15 cellular contexts compared by ENCODE assay signal in genomic region chr12:54014315-54015209, GRCh38. TPM values are rescaled to one million over a fixed set of nuclear protein-coding genes. Genes with fewer than 3 reads are reported as not detected.
DNase-seq lines count a peak whose midpoint lies in the region; ATAC-seq, FAIRE-seq and TF ChIP-seq lines count a peak whose summit lies in the region.
"Had no signal": no experiment of that assay in that cellular context is flagged by ENCODE, and none has a peak within 500 bp of the region (broad histone marks: within the 10 kb centered on the region; RNA-seq: fewer than 3 reads in every experiment).

No MANE protein-coding gene starts in this region.

- H3K4me3 ChIP-seq in AG10803 (ENCODE audit: low read length) (peak overlapping the region; percentile 98), H1 (ENCODE audit: extremely low read depth in 1 of 4, insufficient read depth in 2 of 4, low read depth in 3 of 4, low read length in 4 of 4) (no peak overlapping the region), neural cell (ENCODE audit: low read length) (no peak overlapping the region)
- H3K4me3 ChIP-seq: prostate gland had no signal

- peak overlapping the region in 1 of 4 donors; percentile 76 for H3K4me3 Mint-ChIP-seq in IgD-negative memory B cell
- H3K4me3 Mint-ChIP-seq: activated T-cell treated with anti-CD3 and anti-CD28 coated beads, Interleukin-2, amount 50 U/mL, for 24 hours had no signal

- H4K20me1 ChIP-seq in H1 (replicated peaks in 1 of 2; ENCODE audit: control insufficient read depth in 1 of 2, insufficient read depth in 2 of 2, low read length in 2 of 2) (peaks cover 4 to 39% of the 10 kb centered on the region in 2 experiments), neural cell (ENCODE audit: insufficient read depth) (no peaks in the 10 kb centered on the region)

- H3K4me2 ChIP-seq in H1 (ENCODE audit: insufficient read depth in 1 of 2, low read depth in 2 of 2, low read length in 2 of 2): no peak overlapping the region
- no peak overlapping the region for H3K4me2 ChIP-seq in neural cell (ENCODE audit: low read length)

- H2AFZ ChIP-seq in H1 (ENCODE audit: low read length) (no peak overlapping the region), neural cell (ENCODE audit: low read depth, low read length) (no peak overlapping the region)

- no peak overlapping the region for H3K23ac ChIP-seq in H1 (ENCODE audit: insufficient read length)

- WGBS in H1 (ENCODE audit: extremely low coverage in 1 of 2, insufficient coverage in 1 of 2, insufficient read length in 1 of 2, insufficient replicate concordance in 2 of 2, low coverage in 1 of 2, low lambda C conversion rate in 2 of 2, missing lambda C conversion rate in 1 of 2), 2 experiments: 11% methylated on average over 38 of the region's 41 CpGs; no CpG with 5 or more reads in 1 of the 2 experiments

- H3K9me2 ChIP-seq in neural cell (ENCODE audit: insufficient read depth, low read length): no peaks in the 10 kb centered on the region

- POLR2A ChIA-PET in H1 (lab: Charles Lee; ENCODE audit: partially characterized antibody): interaction anchor here (0.5 to 1.2 kb wide), 2 partner anchors 36 to 44 kb away, joined by 3 read pairs; no protein-coding TSS in a partner anchor

- H3K79me2 ChIP-seq in H1 (ENCODE audit: control insufficient read depth in 1 of 2, insufficient read depth in 2 of 2, low read length in 2 of 2) (no peaks in the 10 kb centered on the region), neural cell (replicated peaks; ENCODE audit: insufficient read depth, low read length) (no peaks in the 10 kb centered on the region)

- no peak overlapping the region for H2BK15ac ChIP-seq in H1 (ENCODE audit: low read length)

- H3K27me3 Mint-ChIP-seq in IgD-negative memory B cell: peaks cover 53% of the 10 kb centered on the region

- H3K56ac ChIP-seq in H1 (replicated peaks; ENCODE audit: insufficient read length, low read depth, low read length): no peak overlapping the region

- no peak for TF ChIP-seq POLR2A in H1 (IDR thresholded peaks at IDR 0.05; ENCODE audit: control extremely low read depth in 1 of 2, low read depth in 2 of 2, low read length in 2 of 2)

- no peak overlapping the region; the same call in 1 of the 2 replicates for H3K18ac ChIP-seq in H1 (ENCODE audit: extremely low read depth, low read length)

- CTCF ChIA-PET in H1 (lab: Charles Lee; ENCODE audit: partially characterized antibody): interaction anchor here (0.8 to 3.8 kb wide), 9 partner anchors 10 to 199 kb away, joined by 3 to 50 read pairs (median 6); partner anchors contain the start of gene HOXC9

- ATAC-seq in HG02623 (IDR thresholded peaks at IDR 0.05; ENCODE audit: unreplicated experiment): no peak

- peaks cover 5 to 33% (median 13%) of the 10 kb centered on the region in 3 donors for H3K4me1 Mint-ChIP-seq in IgD-negative memory B cell

- no peak overlapping the region for H3K4ac ChIP-seq in H1 (replicated peaks; ENCODE audit: insufficient read length, low read depth, low read length)

- H3K14ac ChIP-seq in H1 (ENCODE audit: insufficient read length): no peak overlapping the region

- peaks cover 1% of the 10 kb centered on the region for H3K36me3 Mint-ChIP-seq in IgD-negative memory B cell

- no peak for TF ChIP-seq RAD21 in H1 (IDR thresholded peaks at IDR 0.05 in 1 of 2, conservative IDR thresholded peaks at IDR 0.05 in 1 of 2; ENCODE audit: low read depth in 2 of 2, low read length in 2 of 2)
- no peak for TF ChIP-seq RAD21 in neural cell (conservative IDR thresholded peaks at IDR 0.05)

- no peak overlapping the region for H2BK5ac ChIP-seq in H1 (ENCODE audit: low read depth, low read length)

- peak overlapping the region; percentile 76 to 96 (median 93) for H3K27ac Mint-ChIP-seq in IgD-negative memory B cell
- H3K27ac Mint-ChIP-seq: activated T-cell treated with anti-CD3 and anti-CD28 coated beads, Interleukin-2, amount 50 U/mL, for 24 hours; CD14-positive monocyte had no signal

- H2BK12ac ChIP-seq in H1 (ENCODE audit: low read depth, low read length): no peak overlapping the region

- H3K27me3 ChIP-seq in H1 (replicated peaks in 1 of 4; ENCODE audit: control insufficient read depth in 3 of 4, extremely low read depth in 1 of 4, insufficient read depth in 3 of 4, low read length in 3 of 4): peaks cover 92 to 100% (median 99%) of the 10 kb centered on the region in 4 experiments
- peaks cover 98% of the 10 kb centered on the region for H3K27me3 ChIP-seq in neural cell (ENCODE audit: insufficient read depth, low read depth, low read length)

- peaks cover 0 to 12% (median 3%) of the 10 kb centered on the region in 4 experiments; a peak in 5 of 7 replicates for H3K4me1 ChIP-seq in H1 (replicated peaks in 1 of 4; ENCODE audit: control insufficient read depth in 3 of 4, insufficient read depth in 4 of 4, low read length in 3 of 4)
- H3K4me1 ChIP-seq: prostate gland had no signal

- H3K23me2 ChIP-seq in H1 (ENCODE audit: low read depth, low read length): peaks cover 3% of the 10 kb centered on the region; the same call in 1 of the 2 replicates

- H3F3A ChIP-seq in neural cell (ENCODE audit: insufficient read depth, low read length, poor library complexity, severe bottlenecking): no peaks in the 10 kb centered on the region

- H3K36me3 ChIP-seq in H1 (ENCODE audit: control insufficient read depth in 2 of 4, insufficient read depth in 4 of 4, low read length in 3 of 4) (no peaks in the 10 kb centered on the region), neural cell (ENCODE audit: insufficient read depth, low read length) (no peaks in the 10 kb centered on the region)
- H3K36me3 ChIP-seq: prostate gland had no signal

- TF ChIP-seq CTCF in AG10803 (conservative IDR thresholded peaks at IDR 0.05; ENCODE audit: low read length): no peak
- no peak for TF ChIP-seq CTCF in H1 (IDR thresholded peaks at IDR 0.05; ENCODE audit: control extremely low read depth in 1 of 3, insufficient read depth in 1 of 3, low read depth in 1 of 3, low read length in 3 of 3)
- TF ChIP-seq CTCF in neural cell (IDR thresholded peaks at IDR 0.05; ENCODE audit: poor library complexity, severe bottlenecking): no peak

- H3K9ac ChIP-seq in H1 (replicated peaks in 1 of 4; ENCODE audit: extremely low read depth in 1 of 4, low read depth in 3 of 4, low read length in 3 of 4) (no peak overlapping the region), neural cell (ENCODE audit: low read length) (no peak overlapping the region)

- no peak overlapping the region for H3K27ac ChIP-seq in H1 (ENCODE audit: low read depth, low read length)
- H3K27ac ChIP-seq in neural cell (ENCODE audit: low read length): no peak overlapping the region
- H3K27ac ChIP-seq: prostate gland had no signal

- no peak overlapping the region for H2BK120ac ChIP-seq in H1 (replicated peaks; ENCODE audit: low read depth, low read length)

- no peak overlapping the region for H2BK20ac ChIP-seq in H1 (ENCODE audit: low read length)

- H4K5ac ChIP-seq in H1 (ENCODE audit: insufficient read length, low read depth, low read length): no peak overlapping the region

- H2AK5ac ChIP-seq in H1 (ENCODE audit: low read depth, low read length): no peak overlapping the region

- H3K9me3 ChIP-seq in H1 (ENCODE audit: insufficient read depth in 2 of 2, low read depth in 1 of 2, low read length in 1 of 2): no peaks in the 10 kb centered on the region
- no peaks in the 10 kb centered on the region for H3K9me3 ChIP-seq in neural cell (ENCODE audit: low read length)
- H3K9me3 ChIP-seq: prostate gland had no signal

- H3K9me3 Mint-ChIP-seq in IgD-negative memory B cell: peaks cover 0 to 2% (median 0%) of the 10 kb centered on the region in 3 donors
- H3K9me3 Mint-ChIP-seq: activated T-cell treated with anti-CD3 and anti-CD28 coated beads, Interleukin-2, amount 50 U/mL, for 24 hours had no signal

- FAIRE-seq in H1 (lab: Jason Lieb, UNC): no peak

- no peak for TF ChIP-seq EP300 in H1 (IDR thresholded peaks at IDR 0.05; ENCODE audit: borderline replicate concordance in 1 of 2, low read depth in 2 of 2, low read length in 2 of 2)
- TF ChIP-seq EP300 in neural cell (conservative IDR thresholded peaks at IDR 0.05; ENCODE audit: poor library complexity, severe bottlenecking): no peak

- H4K8ac ChIP-seq in H1 (ENCODE audit: extremely low read depth, insufficient read depth, low read length): no peak overlapping the region

- DNase-seq in AG10803 (ENCODE audit: low read depth) (no peak), H1 (ENCODE audit: low read depth in 1 of 2, low spot score in 2 of 2) (peak in 1 of 2 experiments; percentile 56), EL (no peak), OCI-M1 (lab: John Stamatoyannopoulos, UW) (no peak), NCI-H2081 treated with DMSO at 0.1 percent for 48 hours (lab: John Stamatoyannopoulos, UW) (no peak)
- DNase-seq: activated T-cell treated with anti-CD3 and anti-CD28 coated beads, Interleukin-2, amount 50 U/mL, for 24 hours; cortex of kidney; NCI-H1930; stimulated activated CD4-positive, alpha-beta T cell treated with anti-CD3 and anti-CD28 coated beads, Interleukin-2, amount 100 ng/mL, for 24 hours had no signal

- no peaks in the 10 kb centered on the region for H3K79me1 ChIP-seq in H1 (ENCODE audit: low read depth, low read length)

- H4K91ac ChIP-seq in H1 (replicated peaks; ENCODE audit: insufficient read length, low read length): no peak overlapping the region

RNA-seq across cellular contexts. Expression of gene HOXC8, which starts 5.8 kb away (rescaled TPM):
- polyA plus RNA-seq in IgD-negative memory B cell (not detected), H1 (2011; rRNA removed) (not detected in 2 replicates), neural cell (not detected in 2 replicates)
- not detected in 2 replicates for total RNA-seq in H1 (2021; fragmentation: NEBNext Ultra II Directional; extraction: Animal tissue kit (Norgen Biotek cat#: 25700))
- not detected for polyA plus RNA-seq in H1 (2011; cell fraction: cytosol; rRNA removed)
- not detected for polyA plus RNA-seq in H1 (2011; cell fraction: nucleus; rRNA removed)
- polyA plus RNA-seq in H1 (2012, experiment 1 of 2): 0.09 TPM in 1 of 4 replicates, not detected in the others
- not detected for polyA plus RNA-seq in H1 (2012, experiment 2 of 2)
- polyA plus RNA-seq in H1 (2013, experiment 1 of 2): not detected
- not detected for polyA plus RNA-seq in H1 (2013, experiment 2 of 2)
- polyA minus RNA-seq in H1 (2011; rRNA and poly(A)+ RNA removed): not detected in 2 replicates
- polyA minus RNA-seq in H1 (2011; cell fraction: cytosol; rRNA and poly(A)+ RNA removed): not detected
- polyA minus RNA-seq in H1 (2011; cell fraction: nucleus; rRNA and poly(A)+ RNA removed): not detected
- not detected in 2 replicates for polyA minus RNA-seq in neural cell
- total RNA-seq: H7 had no signal
- polyA plus RNA-seq: CD14-positive monocyte had no signal

RNA-seq across cellular contexts. Expression of gene HOXC6, which starts 13.7 kb away (rescaled TPM):
- polyA plus RNA-seq in IgD-negative memory B cell: not detected
- total RNA-seq in H1 (2021; fragmentation: NEBNext Ultra II Directional; extraction: Animal tissue kit (Norgen Biotek cat#: 25700)): not detected in 2 replicates
- not detected in 2 replicates for polyA plus RNA-seq in H1 (2011; rRNA removed)
- not detected for polyA plus RNA-seq in H1 (2011; cell fraction: cytosol; rRNA removed)
- not detected for polyA plus RNA-seq in H1 (2011; cell fraction: nucleus; rRNA removed)
- not detected in 4 replicates for polyA plus RNA-seq in H1 (2012, experiment 1 of 2)
- not detected for polyA plus RNA-seq in H1 (2012, experiment 2 of 2)
- polyA plus RNA-seq in H1 (2013, experiment 1 of 2): not detected
- not detected for polyA plus RNA-seq in H1 (2013, experiment 2 of 2)
- not detected in 2 replicates for polyA minus RNA-seq in H1 (2011; rRNA and poly(A)+ RNA removed)
- polyA minus RNA-seq in H1 (2011; cell fraction: cytosol; rRNA and poly(A)+ RNA removed): not detected
- polyA minus RNA-seq in H1 (2011; cell fraction: nucleus; rRNA and poly(A)+ RNA removed): not detected
- polyA plus RNA-seq in neural cell: not detected in 2 replicates
- polyA minus RNA-seq in neural cell: not detected in 2 replicates
- total RNA-seq: H7 had no signal
- polyA plus RNA-seq: CD14-positive monocyte had no signal

RNA-seq across cellular contexts. Expression of gene HOXC9, which starts 14.6 kb away (rescaled TPM):
- polyA plus RNA-seq in IgD-negative memory B cell: not detected
- not detected in 2 replicates for total RNA-seq in H1 (2021; fragmentation: NEBNext Ultra II Directional; extraction: Animal tissue kit (Norgen Biotek cat#: 25700))
- polyA plus RNA-seq in H1 (2011; rRNA removed): not detected in 2 replicates
- polyA plus RNA-seq in H1 (2011; cell fraction: cytosol; rRNA removed): not detected
- polyA plus RNA-seq in H1 (2011; cell fraction: nucleus; rRNA removed): not detected
- not detected in 4 replicates for polyA plus RNA-seq in H1 (2012, experiment 1 of 2)
- polyA plus RNA-seq in H1 (2012, experiment 2 of 2): not detected
- polyA plus RNA-seq in H1 (2013, experiment 1 of 2): not detected
- not detected for polyA plus RNA-seq in H1 (2013, experiment 2 of 2)
- not detected in 2 replicates for polyA minus RNA-seq in H1 (2011; rRNA and poly(A)+ RNA removed)
- polyA minus RNA-seq in H1 (2011; cell fraction: cytosol; rRNA and poly(A)+ RNA removed): not detected
- polyA minus RNA-seq in H1 (2011; cell fraction: nucleus; rRNA and poly(A)+ RNA removed): not detected
- polyA plus RNA-seq in neural cell: not detected in 2 replicates
- not detected in 2 replicates for polyA minus RNA-seq in neural cell
- total RNA-seq: H7 had no signal
- polyA plus RNA-seq: CD14-positive monocyte had no signal

RNA-seq across cellular contexts. Expression of gene HOXC5, which starts 18.3 kb away (rescaled TPM):
- polyA plus RNA-seq in IgD-negative memory B cell (not detected), H1 (2011; rRNA removed) (not detected in 2 replicates), neural cell (not detected in 2 replicates)
- not detected in 2 replicates for total RNA-seq in H1 (2021; fragmentation: NEBNext Ultra II Directional; extraction: Animal tissue kit (Norgen Biotek cat#: 25700))
- polyA plus RNA-seq in H1 (2011; cell fraction: cytosol; rRNA removed): not detected
- polyA plus RNA-seq in H1 (2011; cell fraction: nucleus; rRNA removed): not detected
- not detected in 4 replicates for polyA plus RNA-seq in H1 (2012, experiment 1 of 2)
- not detected for polyA plus RNA-seq in H1 (2012, experiment 2 of 2)
- polyA plus RNA-seq in H1 (2013, experiment 1 of 2): not detected
- polyA plus RNA-seq in H1 (2013, experiment 2 of 2): not detected
- polyA minus RNA-seq in H1 (2011; rRNA and poly(A)+ RNA removed): not detected in 2 replicates
- not detected for polyA minus RNA-seq in H1 (2011; cell fraction: cytosol; rRNA and poly(A)+ RNA removed)
- polyA minus RNA-seq in H1 (2011; cell fraction: nucleus; rRNA and poly(A)+ RNA removed): not detected
- polyA minus RNA-seq in neural cell: not detected in 2 replicates
- total RNA-seq: H7 had no signal
- polyA plus RNA-seq: CD14-positive monocyte had no signal

RNA-seq across cellular contexts. Expression of gene HOXC10, which starts 29.6 kb away (rescaled TPM):
- not detected for polyA plus RNA-seq in IgD-negative memory B cell
- not detected in 2 replicates for total RNA-seq in H1 (2021; fragmentation: NEBNext Ultra II Directional; extraction: Animal tissue kit (Norgen Biotek cat#: 25700))
- polyA plus RNA-seq in H1 (2011; rRNA removed): not detected in 2 replicates
- not detected for polyA plus RNA-seq in H1 (2011; cell fraction: cytosol; rRNA removed)
- not detected for polyA plus RNA-seq in H1 (2011; cell fraction: nucleus; rRNA removed)
- polyA plus RNA-seq in H1 (2012, experiment 1 of 2): not detected in 4 replicates
- polyA plus RNA-seq in H1 (2012, experiment 2 of 2): 0.20 TPM
- polyA plus RNA-seq in H1 (2013, experiment 1 of 2): not detected
- not detected for polyA plus RNA-seq in H1 (2013, experiment 2 of 2)
- polyA minus RNA-seq in H1 (2011; rRNA and poly(A)+ RNA removed): not detected in 2 replicates
- not detected for polyA minus RNA-seq in H1 (2011; cell fraction: cytosol; rRNA and poly(A)+ RNA removed)
- not detected for polyA minus RNA-seq in H1 (2011; cell fraction: nucleus; rRNA and poly(A)+ RNA removed)
- polyA plus RNA-seq in neural cell: not detected in 2 replicates
- polyA minus RNA-seq in neural cell: not detected in 2 replicates
- total RNA-seq: H7 had no signal
- polyA plus RNA-seq: CD14-positive monocyte had no signal
